ENCODE assay signal across 1 cellular context in the genomic region with DNA sequence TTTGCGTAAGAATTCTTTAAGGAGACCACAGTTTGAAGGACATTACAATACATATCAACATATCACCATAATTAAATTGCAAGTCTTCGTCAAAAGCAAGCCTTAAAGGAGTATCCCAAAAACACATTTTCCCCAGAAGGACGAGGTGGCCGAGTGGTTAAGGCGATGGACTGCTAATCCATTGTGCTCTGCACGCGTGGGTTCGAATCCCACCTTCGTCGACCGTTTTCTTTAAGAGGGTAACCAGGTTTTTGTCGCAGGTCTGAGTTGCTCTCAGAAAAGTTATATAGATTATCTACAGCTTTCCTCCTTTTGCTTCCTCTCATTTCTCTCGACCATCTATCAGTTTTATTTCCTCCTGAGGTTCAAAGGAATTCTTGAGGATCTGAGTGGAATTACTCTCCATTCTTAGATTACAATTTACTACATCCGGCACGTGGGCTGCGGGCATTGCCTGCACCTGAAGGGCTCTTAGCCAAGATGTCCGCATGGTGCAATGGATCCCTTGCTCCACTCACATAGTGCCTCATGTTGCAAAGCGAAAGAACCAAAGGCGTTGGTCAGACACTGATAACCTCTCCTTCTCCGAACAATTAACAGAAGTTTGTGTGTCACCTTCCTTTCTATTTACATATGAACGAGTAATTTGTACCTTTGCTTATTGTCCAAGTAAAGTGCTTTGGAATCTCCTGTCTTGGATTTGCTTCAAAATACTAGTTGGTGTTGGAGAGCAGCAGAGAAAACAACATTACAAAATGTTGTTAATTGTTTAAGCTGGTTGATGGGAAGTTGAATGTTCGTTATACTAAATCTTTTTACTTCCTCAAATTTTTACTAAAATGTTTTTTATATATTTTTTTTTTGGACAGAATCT.
TF ChIP-seq lines count a peak whose summit lies in the region.

No MANE protein-coding gene starts in this region.

TF ChIP-seq in GM12878, 131 proteins besides CTCF, POLR2A, EP300 and RAD21:
- TF ChIP-seq TCF12 (IDR thresholded peaks at IDR 0.05; ENCODE audit: low read depth, low read length) (no peak), TCF3 (IDR thresholded peaks at IDR 0.05; ENCODE audit: borderline replicate concordance, insufficient read depth, low read depth, low read length) (no peak), HDAC2 (IDR thresholded peaks at IDR 0.05) (no peak), SIX5 (IDR thresholded peaks at IDR 0.05; ENCODE audit: low read depth, low read length, severe bottlenecking) (no peak), ZBED1 (IDR thresholded peaks at IDR 0.05; ENCODE audit: borderline replicate concordance) (no peak), SREBF2 (IDR thresholded peaks at IDR 0.05; ENCODE audit: low read length) (peak; percentile 62; the same call in 1 of the 2 replicates), HDAC6 (IDR thresholded peaks at IDR 0.05; ENCODE audit: unreplicated experiment) (no peak), CHD1 (IDR thresholded peaks at IDR 0.05; ENCODE audit: low read depth, low read length) (no peak), ZNF24 (IDR thresholded peaks at IDR 0.05) (peak; percentile 78), NR2C2 (IDR thresholded peaks at IDR 0.05; ENCODE audit: borderline replicate concordance, control insufficient read depth, insufficient read length, low read depth) (no peak), RFX5 (IDR thresholded peaks at IDR 0.05; ENCODE audit: low read depth, low read length) (no peak)
- TF ChIP-seq, protein P1, sequence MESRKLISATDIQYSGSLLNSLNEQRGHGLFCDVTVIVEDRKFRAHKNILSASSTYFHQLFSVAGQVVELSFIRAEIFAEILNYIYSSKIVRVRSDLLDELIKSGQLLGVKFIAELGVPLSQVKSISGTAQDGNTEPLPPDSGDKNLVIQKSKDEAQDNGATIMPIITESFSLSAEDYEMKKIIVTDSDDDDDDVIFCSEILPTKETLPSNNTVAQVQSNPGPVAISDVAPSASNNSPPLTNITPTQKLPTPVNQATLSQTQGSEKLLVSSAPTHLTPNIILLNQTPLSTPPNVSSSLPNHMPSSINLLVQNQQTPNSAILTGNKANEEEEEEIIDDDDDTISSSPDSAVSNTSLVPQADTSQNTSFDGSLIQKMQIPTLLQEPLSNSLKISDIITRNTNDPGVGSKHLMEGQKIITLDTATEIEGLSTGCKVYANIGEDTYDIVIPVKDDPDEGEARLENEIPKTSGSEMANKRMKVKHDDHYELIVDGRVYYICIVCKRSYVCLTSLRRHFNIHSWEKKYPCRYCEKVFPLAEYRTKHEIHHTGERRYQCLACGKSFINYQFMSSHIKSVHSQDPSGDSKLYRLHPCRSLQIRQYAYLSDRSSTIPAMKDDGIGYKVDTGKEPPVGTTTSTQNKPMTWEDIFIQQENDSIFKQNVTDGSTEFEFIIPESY (IDR thresholded peaks at IDR 0.05) = no peak
- TF ChIP-seq, protein P2, sequence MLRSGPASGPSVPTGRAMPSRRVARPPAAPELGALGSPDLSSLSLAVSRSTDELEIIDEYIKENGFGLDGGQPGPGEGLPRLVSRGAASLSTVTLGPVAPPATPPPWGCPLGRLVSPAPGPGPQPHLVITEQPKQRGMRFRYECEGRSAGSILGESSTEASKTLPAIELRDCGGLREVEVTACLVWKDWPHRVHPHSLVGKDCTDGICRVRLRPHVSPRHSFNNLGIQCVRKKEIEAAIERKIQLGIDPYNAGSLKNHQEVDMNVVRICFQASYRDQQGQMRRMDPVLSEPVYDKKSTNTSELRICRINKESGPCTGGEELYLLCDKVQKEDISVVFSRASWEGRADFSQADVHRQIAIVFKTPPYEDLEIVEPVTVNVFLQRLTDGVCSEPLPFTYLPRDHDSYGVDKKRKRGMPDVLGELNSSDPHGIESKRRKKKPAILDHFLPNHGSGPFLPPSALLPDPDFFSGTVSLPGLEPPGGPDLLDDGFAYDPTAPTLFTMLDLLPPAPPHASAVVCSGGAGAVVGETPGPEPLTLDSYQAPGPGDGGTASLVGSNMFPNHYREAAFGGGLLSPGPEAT (IDR thresholded peaks at IDR 0.05; ENCODE audit: low read depth) = no peak
- TF ChIP-seq, protein P3, sequence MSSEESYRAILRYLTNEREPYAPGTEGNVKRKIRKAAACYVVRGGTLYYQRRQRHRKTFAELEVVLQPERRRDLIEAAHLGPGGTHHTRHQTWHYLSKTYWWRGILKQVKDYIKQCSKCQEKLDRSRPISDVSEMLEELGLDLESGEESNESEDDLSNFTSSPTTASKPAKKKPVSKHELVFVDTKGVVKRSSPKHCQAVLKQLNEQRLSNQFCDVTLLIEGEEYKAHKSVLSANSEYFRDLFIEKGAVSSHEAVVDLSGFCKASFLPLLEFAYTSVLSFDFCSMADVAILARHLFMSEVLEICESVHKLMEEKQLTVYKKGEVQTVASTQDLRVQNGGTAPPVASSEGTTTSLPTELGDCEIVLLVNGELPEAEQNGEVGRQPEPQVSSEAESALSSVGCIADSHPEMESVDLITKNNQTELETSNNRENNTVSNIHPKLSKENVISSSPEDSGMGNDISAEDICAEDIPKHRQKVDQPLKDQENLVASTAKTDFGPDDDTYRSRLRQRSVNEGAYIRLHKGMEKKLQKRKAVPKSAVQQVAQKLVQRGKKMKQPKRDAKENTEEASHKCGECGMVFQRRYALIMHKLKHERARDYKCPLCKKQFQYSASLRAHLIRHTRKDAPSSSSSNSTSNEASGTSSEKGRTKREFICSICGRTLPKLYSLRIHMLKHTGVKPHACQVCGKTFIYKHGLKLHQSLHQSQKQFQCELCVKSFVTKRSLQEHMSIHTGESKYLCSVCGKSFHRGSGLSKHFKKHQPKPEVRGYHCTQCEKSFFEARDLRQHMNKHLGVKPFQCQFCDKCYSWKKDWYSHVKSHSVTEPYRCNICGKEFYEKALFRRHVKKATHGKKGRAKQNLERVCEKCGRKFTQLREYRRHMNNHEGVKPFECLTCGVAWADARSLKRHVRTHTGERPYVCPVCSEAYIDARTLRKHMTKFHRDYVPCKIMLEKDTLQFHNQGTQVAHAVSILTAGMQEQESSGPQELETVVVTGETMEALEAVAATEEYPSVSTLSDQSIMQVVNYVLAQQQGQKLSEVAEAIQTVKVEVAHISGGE (CRISPR knock-in tag; IDR thresholded peaks at IDR 0.05) = no peak
- TF ChIP-seq, protein P4, sequence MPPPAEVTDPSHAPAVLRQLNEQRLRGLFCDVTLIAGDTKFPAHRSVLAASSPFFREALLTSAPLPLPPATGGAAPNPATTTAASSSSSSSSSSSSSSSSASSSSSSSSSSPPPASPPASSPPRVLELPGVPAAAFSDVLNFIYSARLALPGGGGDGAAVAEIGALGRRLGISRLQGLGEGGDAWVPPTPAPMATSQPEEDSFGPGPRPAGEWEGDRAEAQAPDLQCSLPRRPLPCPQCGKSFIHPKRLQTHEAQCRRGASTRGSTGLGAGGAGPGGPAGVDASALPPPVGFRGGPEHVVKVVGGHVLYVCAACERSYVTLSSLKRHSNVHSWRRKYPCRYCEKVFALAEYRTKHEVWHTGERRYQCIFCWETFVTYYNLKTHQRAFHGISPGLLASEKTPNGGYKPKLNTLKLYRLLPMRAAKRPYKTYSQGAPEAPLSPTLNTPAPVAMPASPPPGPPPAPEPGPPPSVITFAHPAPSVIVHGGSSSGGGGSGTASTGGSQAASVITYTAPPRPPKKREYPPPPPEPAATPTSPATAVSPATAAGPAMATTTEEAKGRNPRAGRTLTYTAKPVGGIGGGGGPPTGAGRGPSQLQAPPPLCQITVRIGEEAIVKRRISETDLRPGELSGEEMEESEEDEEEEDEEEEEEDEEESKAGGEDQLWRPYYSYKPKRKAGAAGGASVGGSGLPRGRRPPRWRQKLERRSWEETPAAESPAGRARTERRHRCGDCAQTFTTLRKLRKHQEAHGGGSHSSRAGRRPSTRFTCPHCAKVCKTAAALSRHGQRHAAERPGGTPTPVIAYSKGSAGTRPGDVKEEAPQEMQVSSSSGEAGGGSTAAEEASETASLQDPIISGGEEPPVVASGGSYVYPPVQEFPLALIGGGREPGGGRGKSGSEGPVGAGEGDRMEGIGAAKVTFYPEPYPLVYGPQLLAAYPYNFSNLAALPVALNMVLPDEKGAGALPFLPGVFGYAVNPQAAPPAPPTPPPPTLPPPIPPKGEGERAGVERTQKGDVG (CRISPR knock-in tag; IDR thresholded peaks at IDR 0.05) = no peak
- TF ChIP-seq, protein P5, sequence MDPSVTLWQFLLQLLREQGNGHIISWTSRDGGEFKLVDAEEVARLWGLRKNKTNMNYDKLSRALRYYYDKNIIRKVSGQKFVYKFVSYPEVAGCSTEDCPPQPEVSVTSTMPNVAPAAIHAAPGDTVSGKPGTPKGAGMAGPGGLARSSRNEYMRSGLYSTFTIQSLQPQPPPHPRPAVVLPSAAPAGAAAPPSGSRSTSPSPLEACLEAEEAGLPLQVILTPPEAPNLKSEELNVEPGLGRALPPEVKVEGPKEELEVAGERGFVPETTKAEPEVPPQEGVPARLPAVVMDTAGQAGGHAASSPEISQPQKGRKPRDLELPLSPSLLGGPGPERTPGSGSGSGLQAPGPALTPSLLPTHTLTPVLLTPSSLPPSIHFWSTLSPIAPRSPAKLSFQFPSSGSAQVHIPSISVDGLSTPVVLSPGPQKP (IDR thresholded peaks at IDR 0.05; ENCODE audit: low read depth, low read length) = no peak
- TF ChIP-seq, protein P6, sequence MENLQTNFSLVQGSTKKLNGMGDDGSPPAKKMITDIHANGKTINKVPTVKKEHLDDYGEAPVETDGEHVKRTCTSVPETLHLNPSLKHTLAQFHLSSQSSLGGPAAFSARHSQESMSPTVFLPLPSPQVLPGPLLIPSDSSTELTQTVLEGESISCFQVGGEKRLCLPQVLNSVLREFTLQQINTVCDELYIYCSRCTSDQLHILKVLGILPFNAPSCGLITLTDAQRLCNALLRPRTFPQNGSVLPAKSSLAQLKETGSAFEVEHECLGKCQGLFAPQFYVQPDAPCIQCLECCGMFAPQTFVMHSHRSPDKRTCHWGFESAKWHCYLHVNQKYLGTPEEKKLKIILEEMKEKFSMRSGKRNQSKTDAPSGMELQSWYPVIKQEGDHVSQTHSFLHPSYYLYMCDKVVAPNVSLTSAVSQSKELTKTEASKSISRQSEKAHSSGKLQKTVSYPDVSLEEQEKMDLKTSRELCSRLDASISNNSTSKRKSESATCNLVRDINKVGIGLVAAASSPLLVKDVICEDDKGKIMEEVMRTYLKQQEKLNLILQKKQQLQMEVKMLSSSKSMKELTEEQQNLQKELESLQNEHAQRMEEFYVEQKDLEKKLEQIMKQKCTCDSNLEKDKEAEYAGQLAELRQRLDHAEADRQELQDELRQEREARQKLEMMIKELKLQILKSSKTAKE (IDR thresholded peaks at IDR 0.05; ENCODE audit: low read depth, poor library complexity, severe bottlenecking) = no peak
- TF ChIP-seq, protein P7, sequence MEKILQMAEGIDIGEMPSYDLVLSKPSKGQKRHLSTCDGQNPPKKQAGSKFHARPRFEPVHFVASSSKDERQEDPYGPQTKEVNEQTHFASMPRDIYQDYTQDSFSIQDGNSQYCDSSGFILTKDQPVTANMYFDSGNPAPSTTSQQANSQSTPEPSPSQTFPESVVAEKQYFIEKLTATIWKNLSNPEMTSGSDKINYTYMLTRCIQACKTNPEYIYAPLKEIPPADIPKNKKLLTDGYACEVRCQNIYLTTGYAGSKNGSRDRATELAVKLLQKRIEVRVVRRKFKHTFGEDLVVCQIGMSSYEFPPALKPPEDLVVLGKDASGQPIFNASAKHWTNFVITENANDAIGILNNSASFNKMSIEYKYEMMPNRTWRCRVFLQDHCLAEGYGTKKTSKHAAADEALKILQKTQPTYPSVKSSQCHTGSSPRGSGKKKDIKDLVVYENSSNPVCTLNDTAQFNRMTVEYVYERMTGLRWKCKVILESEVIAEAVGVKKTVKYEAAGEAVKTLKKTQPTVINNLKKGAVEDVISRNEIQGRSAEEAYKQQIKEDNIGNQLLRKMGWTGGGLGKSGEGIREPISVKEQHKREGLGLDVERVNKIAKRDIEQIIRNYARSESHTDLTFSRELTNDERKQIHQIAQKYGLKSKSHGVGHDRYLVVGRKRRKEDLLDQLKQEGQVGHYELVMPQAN (conservative IDR thresholded peaks at IDR 0.05) = no peak
